ENCODE assay signal across 20 cellular contexts in genomic region chr3:187952849-187953248, GRCh38.
"Had no signal": no experiment of that assay in that cellular context is flagged by ENCODE, and none has a peak within 500 bp of the region (broad histone marks: within the 10 kb centered on the region; RNA-seq: fewer than 3 reads in every experiment).

No MANE protein-coding gene starts in this region.

- H3K9ac ChIP-seq: parathyroid adenoma had no signal

- H3K27me3 ChIP-seq: body of pancreas, stomach had no signal

- H3K79me2 ChIP-seq: parathyroid adenoma had no signal

- ATAC-seq: activated CD8-positive, alpha-beta memory T cell treated with anti-CD3 and anti-CD28 coated beads, Interleukin-2, amount 10 ng/mL, durations not matched to agents 7 days and 5 days; body of pancreas; left cardiac atrium; lower lobe of right lung had no signal

- H2AFZ ChIP-seq: parathyroid adenoma had no signal

- H3K36me3 ChIP-seq: lower lobe of right lung, stomach, thoracic aorta had no signal

- H3K9me3 ChIP-seq: body of pancreas, lower lobe of right lung, stomach, thoracic aorta had no signal

- DNase-seq: activated CD4-positive, alpha-beta T cell treated with anti-CD3 and anti-CD28 coated beads, Interleukin-2, amount 50 U/mL, for 48 hours; activated CD4-positive, CD25-positive, alpha-beta regulatory T cell treated with anti-CD3 and anti-CD28 coated beads, Interleukin-2, amount 50 U/mL, for 72 hours; activated CD8-positive, alpha-beta memory T cell treated with anti-CD3 and anti-CD28 coated beads, Interleukin-2, amount 10 ng/mL, durations not matched to agents 7 days and 5 days; activated effector memory CD4-positive, alpha-beta T cell treated with Interleukin-2 at 50 U/mL for 16 hours; activated T-cell treated with anti-CD3 and anti-CD28 coated beads, Interleukin-2, amount 50 U/mL, for 24 hours; amniotic stem cell; body of pancreas; cortex of kidney; effector CD8-positive, alpha-beta T cell; erythroblast; hippocampal formation; left cardiac atrium; lower lobe of right lung; naive B cell; retina; stimulated activated CD4-positive, alpha-beta T cell treated with anti-CD3 and anti-CD28 coated beads, Interleukin-15, amount 100 ng/mL, for 24 hours; stimulated activated CD4-positive, alpha-beta T cell treated with anti-CD3 and anti-CD28 coated beads, Interleukin-4, amount 100 ng/mL, for 4 hours; stomach had no signal

- H3K4me3 ChIP-seq: body of pancreas, lower lobe of right lung, stomach, thoracic aorta had no signal

- H3K27ac ChIP-seq: body of pancreas, lower lobe of right lung, parathyroid adenoma, thoracic aorta had no signal
